Comparison of ENCODE assay signal across 25 cellular contexts in the genomic region with DNA sequence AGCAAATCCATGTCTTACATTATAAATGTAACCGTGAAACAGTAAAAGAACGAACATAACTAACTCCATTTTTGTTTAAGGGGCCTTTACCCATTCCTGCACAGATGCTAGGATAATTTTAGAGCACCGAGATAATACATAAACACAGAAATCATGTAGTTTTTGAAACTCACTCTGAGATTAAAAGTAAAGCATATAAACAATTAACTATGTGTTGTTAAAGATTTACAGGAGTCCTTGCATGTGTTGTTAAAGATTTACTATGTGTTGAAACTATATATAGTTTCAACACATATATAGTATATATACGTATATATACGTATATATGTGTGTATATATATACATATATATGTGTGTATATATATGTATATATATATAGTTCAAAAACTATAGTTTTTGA. TPM values are rescaled to one million over a fixed set of nuclear protein-coding genes. Genes with fewer than 3 reads are reported as not detected.
"Had no signal": no experiment of that assay in that cellular context is flagged by ENCODE, and none has a peak within 500 bp of the region (broad histone marks: within the 10 kb centered on the region; RNA-seq: fewer than 3 reads in every experiment).

No MANE protein-coding gene starts in this region.

- H3K4me3 Mint-ChIP-seq: activated CD4-positive, alpha-beta memory T cell treated with anti-CD3 and anti-CD28 coated beads, Interleukin-2, amount 10 ng/mL, durations not matched to agents 7 days and 5 days; activated CD4-positive, alpha-beta T cell treated with anti-CD3 and anti-CD28 coated beads for 36 hours; activated naive CD4-positive, alpha-beta T cell treated with anti-CD3 and anti-CD28 coated beads, Interleukin-2, amount 50 U/mL, for 24 hours; activated T-helper 17 cell treated with anti-CD3 and anti-CD28 coated beads, Interleukin-2, amount 50 U/mL, for 72 hours had no signal

- H3K4me1 ChIP-seq: SJCRH30 had no signal

- H3K4me3 ChIP-seq: breast epithelium, K562, SJCRH30 had no signal

- H3K4me1 Mint-ChIP-seq: activated T-helper 17 cell treated with anti-CD3 and anti-CD28 coated beads, Interleukin-2, amount 50 U/mL, for 72 hours had no signal

- H3K27me3 Mint-ChIP-seq: activated CD4-positive, alpha-beta T cell treated with anti-CD3 and anti-CD28 coated beads for 36 hours; activated naive CD4-positive, alpha-beta T cell treated with anti-CD3 and anti-CD28 coated beads, Interleukin-2, amount 50 U/mL, for 24 hours had no signal

- H3K27ac Mint-ChIP-seq: activated CD4-positive, alpha-beta memory T cell treated with anti-CD3 and anti-CD28 coated beads, Interleukin-2, amount 10 ng/mL, durations not matched to agents 7 days and 5 days; activated CD4-positive, alpha-beta T cell treated with anti-CD3 and anti-CD28 coated beads for 36 hours; activated naive CD4-positive, alpha-beta T cell treated with anti-CD3 and anti-CD28 coated beads, Interleukin-2, amount 50 U/mL, for 24 hours; activated T-helper 17 cell treated with anti-CD3 and anti-CD28 coated beads, Interleukin-2, amount 50 U/mL, for 72 hours had no signal

- H3K9me3 Mint-ChIP-seq: activated CD4-positive, alpha-beta memory T cell treated with anti-CD3 and anti-CD28 coated beads, Interleukin-2, amount 10 ng/mL, durations not matched to agents 7 days and 5 days; activated naive CD4-positive, alpha-beta T cell treated with anti-CD3 and anti-CD28 coated beads, Interleukin-2, amount 50 U/mL, for 24 hours; activated T-helper 17 cell treated with anti-CD3 and anti-CD28 coated beads, Interleukin-2, amount 50 U/mL, for 72 hours had no signal

- H3K36me3 Mint-ChIP-seq: activated naive CD4-positive, alpha-beta T cell treated with anti-CD3 and anti-CD28 coated beads, Interleukin-2, amount 50 U/mL, for 24 hours had no signal

- ATAC-seq: activated CD4-positive, alpha-beta T cell treated with anti-CD3 and anti-CD28 coated beads for 36 hours; activated T-helper 17 cell treated with anti-CD3 and anti-CD28 coated beads, Interleukin-2, amount 50 U/mL, for 72 hours; K562; Panc1 had no signal

- FAIRE-seq: K562 had no signal

- H3K27ac ChIP-seq: breast epithelium, RWPE1, SJCRH30, WERI-Rb-1 had no signal

- H3K36me3 ChIP-seq: breast epithelium, SJCRH30, WERI-Rb-1 had no signal

- H3K4me2 ChIP-seq: SK-N-SH had no signal

- H3K27me3 ChIP-seq: breast epithelium, SJCRH30 had no signal

- H3K9ac ChIP-seq: SK-N-SH had no signal

- H3K9me3 ChIP-seq: breast epithelium, SJCRH30, SK-N-SH had no signal

- DNase-seq: activated CD4-positive, alpha-beta memory T cell treated with anti-CD3 and anti-CD28 coated beads, Interleukin-2, amount 10 ng/mL, durations not matched to agents 7 days and 5 days; activated CD4-positive, alpha-beta T cell treated with anti-CD3 and anti-CD28 coated beads for 36 hours; activated CD4-positive, alpha-beta T cell treated with anti-CD3 and anti-CD28 coated beads, Interleukin-2, amount 50 U/mL, for 1 hour; activated T-cell treated with anti-CD3 and anti-CD28 coated beads for 4 hours; activated T-cell treated with anti-CD3 and anti-CD28 coated beads, Interleukin-2, amount 50 U/mL, for 48 hours; caudate nucleus; Karpas-422; MM.1S; NCI-H2081 treated with DMSO at 0.1 percent for 48 hours; OCI-M1; Right ventricle myocardium superior; SK-N-SH; T-helper 1 cell; WERI-Rb-1 had no signal

RNA-seq across cellular contexts. Expression of gene CALML3, which starts 7.2 kb away (rescaled TPM):
- total RNA-seq: activated CD4-positive, alpha-beta memory T cell treated with anti-CD3 and anti-CD28 coated beads, Interleukin-2, amount 10 ng/mL, durations not matched to agents 7 days and 5 days; activated CD4-positive, alpha-beta T cell treated with anti-CD3 and anti-CD28 coated beads for 36 hours; activated CD8-positive, alpha-beta memory T cell treated with anti-CD3 and anti-CD28 coated beads for 36 hours; activated T-helper 17 cell treated with anti-CD3 and anti-CD28 coated beads, Interleukin-2, amount 50 U/mL, for 72 hours; aorta; K562; NCI-H460; Right ventricle myocardium superior; SJCRH30; T-helper 2 cell treated with Interferon-gamma antibody and Interleukin-4, amounts not matched to agents 100 ng/mL and 5 ng/mL, for 36 hours had no signal
- polyA plus RNA-seq: K562, SK-N-SH had no signal

RNA-seq across cellular contexts. Expression of gene CALML5, which starts 18.2 kb away (rescaled TPM):
- total RNA-seq: activated CD4-positive, alpha-beta memory T cell treated with anti-CD3 and anti-CD28 coated beads, Interleukin-2, amount 10 ng/mL, durations not matched to agents 7 days and 5 days; activated CD4-positive, alpha-beta T cell treated with anti-CD3 and anti-CD28 coated beads for 36 hours; activated CD8-positive, alpha-beta memory T cell treated with anti-CD3 and anti-CD28 coated beads for 36 hours; activated T-helper 17 cell treated with anti-CD3 and anti-CD28 coated beads, Interleukin-2, amount 50 U/mL, for 72 hours; aorta; K562; NCI-H460; Right ventricle myocardium superior; SJCRH30; T-helper 2 cell treated with Interferon-gamma antibody and Interleukin-4, amounts not matched to agents 100 ng/mL and 5 ng/mL, for 36 hours had no signal
- polyA plus RNA-seq: aorta, K562, SK-N-SH had no signal
